Comparison of ENCODE assay signal across 9 cellular contexts in genomic region chr16:57984443-57985203, GRCh38. TPM values are rescaled to one million over a fixed set of nuclear protein-coding genes. Genes with fewer than 3 reads are reported as not detected.
DNase-seq lines count a peak whose midpoint lies in the region; ATAC-seq, FAIRE-seq and TF ChIP-seq lines count a peak whose summit lies in the region.
"Had no signal": no experiment of that assay in that cellular context is flagged by ENCODE, and none has a peak within 500 bp of the region (broad histone marks: within the 10 kb centered on the region; RNA-seq: fewer than 3 reads in every experiment).

No MANE protein-coding gene starts in this region.

- H3K23ac ChIP-seq in IMR-90 (ENCODE audit: low read depth, low read length) (no peak overlapping the region; the same call in 1 of the 2 replicates), H1 (ENCODE audit: insufficient read length) (no peak overlapping the region)

- ATAC-seq in IMR-90 (ENCODE audit: low read depth) (peak; percentile 92), memory B cell (ENCODE audit: low read depth) (peak; percentile 92), GM18519 (IDR thresholded peaks at IDR 0.05; ENCODE audit: low FRiP score, unreplicated experiment) (no peak)
- peak; percentile 98 for ATAC-seq in activated CD8-positive, alpha-beta T cell treated with anti-CD3 and anti-CD28 coated beads, Interleukin-2, amount 10 ng/mL, durations not matched to agents 7 days and 5 days

- no peaks in the 10 kb centered on the region; the same call in 1 of the 2 replicates for H4K20me1 ChIP-seq in IMR-90 (ENCODE audit: insufficient read depth, low read length)
- H4K20me1 ChIP-seq in H1 (replicated peaks in 1 of 2; ENCODE audit: control insufficient read depth in 1 of 2, insufficient read depth in 2 of 2, low read length in 2 of 2), result no peaks in the 10 kb centered on the region

- TF ChIP-seq RAD21 in IMR-90 (IDR thresholded peaks at IDR 0.05; ENCODE audit: low read length) (no peak), H1 (IDR thresholded peaks at IDR 0.05 in 1 of 2, conservative IDR thresholded peaks at IDR 0.05 in 1 of 2; ENCODE audit: low read depth in 2 of 2, low read length in 2 of 2) (no peak)

- H3K4me2 ChIP-seq in IMR-90 (ENCODE audit: low read depth, low read length), result peak overlapping the region; percentile 86
- peak overlapping the region; percentile 84 to 93 for H3K4me2 ChIP-seq in H1 (ENCODE audit: insufficient read depth in 1 of 2, low read depth in 2 of 2, low read length in 2 of 2)

- WGBS in IMR-90 (ENCODE audit: extremely low coverage in 2 of 2, insufficient read length in 1 of 2), 2 experiments, result 7% methylated on average over 40 of the region's 64 CpGs; no CpG with 5 or more reads in 1 of the 2 experiments
- 9% methylated on average over 49 of the region's 64 CpGs; no CpG with 5 or more reads in 1 of the 2 experiments for WGBS in H1 (ENCODE audit: extremely low coverage in 1 of 2, insufficient coverage in 1 of 2, insufficient read length in 1 of 2, insufficient replicate concordance in 2 of 2, low coverage in 1 of 2, low lambda C conversion rate in 2 of 2, missing lambda C conversion rate in 1 of 2), 2 experiments

- in situ Hi-C loops in IMR-90 (cut with MboI; ENCODE audit: low sequenced_read_pairs), result no loop called here

- POLR2A ChIA-PET in IMR-90 (lab: Charles Lee; ENCODE audit: unreplicated experiment), result no interaction called here
- POLR2A ChIA-PET in activated CD8-positive, alpha-beta T cell treated with anti-CD3 and anti-CD28 coated beads, Interleukin-2, amount 10 ng/mL, durations not matched to agents 7 days and 5 days (lab: Charles Lee), result no interaction called here
- POLR2A ChIA-PET in H1 (lab: Charles Lee; ENCODE audit: partially characterized antibody), result interaction anchor here (0.9 to 2.1 kb wide), 4 partner anchors 9 to 28 kb away, joined by 3 to 9 read pairs (median 4); no protein-coding TSS in a partner anchor

- no peak overlapping the region for H2BK12ac ChIP-seq in H1 (ENCODE audit: low read depth, low read length)

- no peaks in the 10 kb centered on the region for H3K36me3 ChIP-seq in IMR-90 (ENCODE audit: control insufficient read depth, insufficient read depth, low read length)
- H3K36me3 ChIP-seq in H1 (ENCODE audit: control insufficient read depth in 2 of 4, insufficient read depth in 4 of 4, low read length in 3 of 4), result no peaks in the 10 kb centered on the region

- H3K27me3 ChIP-seq in IMR-90 (ENCODE audit: control insufficient read depth, insufficient read depth, low read length) (peaks cover 45% of the 10 kb centered on the region), H1 (replicated peaks in 1 of 4; ENCODE audit: control insufficient read depth in 3 of 4, extremely low read depth in 1 of 4, insufficient read depth in 3 of 4, low read length in 3 of 4) (peaks cover 2 to 33% (median 19%) of the 10 kb centered on the region in 4 experiments)

- peak overlapping the region; percentile 39 for H3K27ac Mint-ChIP-seq in activated CD8-positive, alpha-beta T cell treated with anti-CD3 and anti-CD28 coated beads, Interleukin-2, amount 10 ng/mL, durations not matched to agents 7 days and 5 days
- no peak overlapping the region for H3K27ac Mint-ChIP-seq in memory B cell

- H3K79me1 ChIP-seq in IMR-90 (ENCODE audit: low read depth in 1 of 2, low read length in 2 of 2), result no peaks in the 10 kb centered on the region
- no peaks in the 10 kb centered on the region for H3K79me1 ChIP-seq in H1 (ENCODE audit: low read depth, low read length)

- H3K4me1 ChIP-seq in IMR-90 (ENCODE audit: control insufficient read depth, insufficient read depth, low read length), result peaks cover 2% of the 10 kb centered on the region; the same call in 1 of the 2 replicates
- peaks cover 0 to 11% (median 3%) of the 10 kb centered on the region in 4 experiments; a peak in 3 of 7 replicates for H3K4me1 ChIP-seq in H1 (replicated peaks in 1 of 4; ENCODE audit: control insufficient read depth in 3 of 4, insufficient read depth in 4 of 4, low read length in 3 of 4)

- TF ChIP-seq POLR2A in IMR-90 (IDR thresholded peaks at IDR 0.05; ENCODE audit: low read depth, low read length), result no peak
- TF ChIP-seq POLR2A in H1 (IDR thresholded peaks at IDR 0.05; ENCODE audit: control extremely low read depth in 1 of 2, low read depth in 2 of 2, low read length in 2 of 2), result no peak

- H2BK15ac ChIP-seq in IMR-90 (ENCODE audit: low read depth, low read length) (no peak overlapping the region), H1 (ENCODE audit: low read length) (peak overlapping the region; percentile 20; the same call in 1 of the 2 replicates)

- H3K4ac ChIP-seq in IMR-90 (ENCODE audit: low read depth, low read length), result no peak overlapping the region; the same call in 1 of the 2 replicates
- no peak overlapping the region for H3K4ac ChIP-seq in H1 (replicated peaks; ENCODE audit: insufficient read length, low read depth, low read length)

- H3K9me3 ChIP-seq in IMR-90 (ENCODE audit: control insufficient read depth, insufficient read depth, low read length) (no peaks in the 10 kb centered on the region), H1 (ENCODE audit: insufficient read depth in 2 of 2, low read depth in 1 of 2, low read length in 1 of 2) (no peaks in the 10 kb centered on the region)

- peak overlapping the region; percentile 82 for H3K4me3 Mint-ChIP-seq in activated CD8-positive, alpha-beta T cell treated with anti-CD3 and anti-CD28 coated beads, Interleukin-2, amount 10 ng/mL, durations not matched to agents 7 days and 5 days
- peak overlapping the region; percentile 86 for H3K4me3 Mint-ChIP-seq in memory B cell

- H2BK20ac ChIP-seq in IMR-90 (ENCODE audit: low read depth, low read length) (no peak overlapping the region), H1 (ENCODE audit: low read length) (no peak overlapping the region)

- H3K27me3 Mint-ChIP-seq in activated CD8-positive, alpha-beta T cell treated with anti-CD3 and anti-CD28 coated beads, Interleukin-2, amount 10 ng/mL, durations not matched to agents 7 days and 5 days (ENCODE audit: low read depth), result peaks cover 15% of the 10 kb centered on the region
- H3K27me3 Mint-ChIP-seq in memory B cell, result peaks cover 8% of the 10 kb centered on the region

- TF ChIP-seq EP300 in H1 (IDR thresholded peaks at IDR 0.05; ENCODE audit: borderline replicate concordance in 1 of 2, low read depth in 2 of 2, low read length in 2 of 2), result no peak

- BruUV-seq in IMR-90 (replicated peaks; lab: Mats Ljungman, UMichigan), result no TSS peak

- H2AK5ac ChIP-seq in IMR-90 (ENCODE audit: low read depth, low read length), result no peak overlapping the region; the same call in 1 of the 2 replicates
- no peak overlapping the region for H2AK5ac ChIP-seq in H1 (ENCODE audit: low read depth, low read length)

- H3K27ac ChIP-seq in IMR-90 (ENCODE audit: insufficient read depth, low read length), result no peak overlapping the region
- no peak overlapping the region for H3K27ac ChIP-seq in H1 (ENCODE audit: low read depth, low read length)
- H3K27ac ChIP-seq: C4-2B had no signal

- TF ChIP-seq CTCF in IMR-90 (conservative IDR thresholded peaks at IDR 0.05; ENCODE audit: low read depth, low read length) (no peak), H1 (IDR thresholded peaks at IDR 0.05; ENCODE audit: control extremely low read depth in 1 of 3, insufficient read depth in 1 of 3, low read depth in 1 of 3, low read length in 3 of 3) (no peak)

- peak; percentile 48 for DNase-seq in NCI-H748 (lab: John Stamatoyannopoulos, UW; ENCODE audit: unreplicated experiment)
- DNase-seq in NCI-H748 treated with DMSO at 0.1 percent for 48 hours (lab: John Stamatoyannopoulos, UW), result no peak
- peak; percentile 62 for DNase-seq in IMR-90
- peak; percentile 92 for DNase-seq in activated CD8-positive, alpha-beta T cell treated with anti-CD3 and anti-CD28 coated beads, Interleukin-2, amount 10 ng/mL, durations not matched to agents 7 days and 5 days
- DNase-seq in H1 (ENCODE audit: low read depth in 1 of 2, low spot score in 2 of 2), result peak; percentile 93 to 96
- peak; percentile 66 to 81 for DNase-seq in memory B cell (ENCODE audit: low spot score in 2 of 2)
- DNase-seq in stimulated activated CD8-positive, alpha-beta memory T cell treated with anti-CD3 and anti-CD28 coated beads, Interleukin-12 subunit alpha, Interleukin-12 subunit beta, amount 100 ng/mL, for 24 hours (ENCODE audit: extremely low read depth), result peak; percentile 79

- H2BK120ac ChIP-seq in IMR-90 (ENCODE audit: low read depth, low read length), result no peak overlapping the region
- no peak overlapping the region for H2BK120ac ChIP-seq in H1 (replicated peaks; ENCODE audit: low read depth, low read length)

- H3K9me1 ChIP-seq in IMR-90 (ENCODE audit: insufficient read depth, low read length), result no peaks in the 10 kb centered on the region

- H3K14ac ChIP-seq in IMR-90 (replicated peaks; ENCODE audit: low read depth, low read length) (peak overlapping the region; percentile 59; the same call in 1 of the 2 replicates), H1 (ENCODE audit: insufficient read length) (no peak overlapping the region)

- no peak overlapping the region for H3K18ac ChIP-seq in IMR-90 (ENCODE audit: low read depth, low read length)
- peak overlapping the region; percentile 60 for H3K18ac ChIP-seq in H1 (ENCODE audit: extremely low read depth, low read length)

- peak overlapping the region; percentile 87 for H2AK9ac ChIP-seq in IMR-90 (replicated peaks; ENCODE audit: low read depth, low read length, poor library complexity)

- H3K36me3 Mint-ChIP-seq in activated CD8-positive, alpha-beta T cell treated with anti-CD3 and anti-CD28 coated beads, Interleukin-2, amount 10 ng/mL, durations not matched to agents 7 days and 5 days (ENCODE audit: low read depth), result no peaks in the 10 kb centered on the region
- no peaks in the 10 kb centered on the region for H3K36me3 Mint-ChIP-seq in memory B cell

- peak overlapping the region; percentile 48 for H3K4me3 ChIP-seq in IMR-90 (ENCODE audit: insufficient read depth, low read depth, low read length)
- peak overlapping the region; percentile 60 to 80 (median 72) for H3K4me3 ChIP-seq in H1 (ENCODE audit: extremely low read depth in 1 of 4, insufficient read depth in 2 of 4, low read depth in 3 of 4, low read length in 4 of 4)

- H2AFZ ChIP-seq in IMR-90 (replicated peaks; ENCODE audit: low read length, poor library complexity) (peak overlapping the region; percentile 95), H1 (ENCODE audit: low read length) (peak overlapping the region; percentile 81; the same call in 1 of the 2 replicates)

- no peak for FAIRE-seq in H1 (lab: Jason Lieb, UNC)

- H3K9ac ChIP-seq in IMR-90 (ENCODE audit: low read depth, low read length), result peak overlapping the region; percentile 31; the same call in 1 of the 2 replicates
- peak overlapping the region in 2 of 4 experiments; percentile 34; a peak in 2 of 7 replicates for H3K9ac ChIP-seq in H1 (replicated peaks in 1 of 4; ENCODE audit: extremely low read depth in 1 of 4, low read depth in 3 of 4, low read length in 3 of 4)

- H3K9me3 Mint-ChIP-seq in activated CD8-positive, alpha-beta T cell treated with anti-CD3 and anti-CD28 coated beads, Interleukin-2, amount 10 ng/mL, durations not matched to agents 7 days and 5 days (ENCODE audit: insufficient read depth), result no peaks in the 10 kb centered on the region
- no peaks in the 10 kb centered on the region for H3K9me3 Mint-ChIP-seq in memory B cell

- no peaks in the 10 kb centered on the region for H3K79me2 ChIP-seq in H1 (ENCODE audit: control insufficient read depth in 1 of 2, insufficient read depth in 2 of 2, low read length in 2 of 2)

- H4K91ac ChIP-seq in IMR-90 (ENCODE audit: insufficient read depth, low read depth, low read length) (no peak overlapping the region; the same call in 1 of the 2 replicates), H1 (replicated peaks; ENCODE audit: insufficient read length, low read length) (no peak overlapping the region)

- CTCF ChIA-PET in IMR-90 (lab: Yijun Ruan, JAX) (no interaction called here), H1 (lab: Charles Lee; ENCODE audit: partially characterized antibody) (interaction anchor here (0.7 to 26.3 kb wide), 4 partner anchors 15 to 189 kb away, joined by 3 to 305 read pairs (median 3); partner anchors contain the start of gene ZNF319)
- CTCF ChIA-PET in activated CD8-positive, alpha-beta T cell treated with anti-CD3 and anti-CD28 coated beads, Interleukin-2, amount 10 ng/mL, durations not matched to agents 7 days and 5 days (lab: Charles Lee), result interaction anchor here (1.3 kb wide), 1 partner anchor 15 kb away, joined by 9 read pairs; no protein-coding TSS in a partner anchor

- H3K56ac ChIP-seq in IMR-90 (ENCODE audit: extremely low read depth, insufficient read depth, low read length) (no peak overlapping the region), H1 (replicated peaks; ENCODE audit: insufficient read length, low read depth, low read length) (no peak overlapping the region)

- intact Hi-C loops in IMR-90 (cut with micrococcal nuclease), result no loop called here

- H4K8ac ChIP-seq in IMR-90 (ENCODE audit: low read depth in 2 of 2, low read length in 2 of 2), result no peak overlapping the region; a peak in 2 of 4 replicates
- 0 out of 2 replicates have a peak overlapping the region, but pooled peaks have one; percentile 48 for H4K8ac ChIP-seq in H1 (ENCODE audit: extremely low read depth, insufficient read depth, low read length)

- H2BK5ac ChIP-seq in IMR-90 (ENCODE audit: low read depth, low read length, poor library complexity, severe bottlenecking) (no peak overlapping the region), H1 (ENCODE audit: low read depth, low read length) (no peak overlapping the region; the same call in 1 of the 2 replicates)

- dilution Hi-C loops in IMR-90 (cut with HindIII; ENCODE audit: low sequenced_read_pairs, unreplicated experiment), result no loop called here

- H3K4me1 Mint-ChIP-seq in activated CD8-positive, alpha-beta T cell treated with anti-CD3 and anti-CD28 coated beads, Interleukin-2, amount 10 ng/mL, durations not matched to agents 7 days and 5 days (ENCODE audit: low read depth), result peaks cover 11% of the 10 kb centered on the region
- no peaks in the 10 kb centered on the region for H3K4me1 Mint-ChIP-seq in memory B cell

- peaks cover 12% of the 10 kb centered on the region; the same call in 1 of the 2 replicates for H3K23me2 ChIP-seq in H1 (ENCODE audit: low read depth, low read length)

- H4K5ac ChIP-seq in IMR-90 (ENCODE audit: low read depth, low read length), result no peak overlapping the region
- no peak overlapping the region for H4K5ac ChIP-seq in H1 (ENCODE audit: insufficient read length, low read depth, low read length)

RNA-seq across cellular contexts. Expression of gene CNGB1, which starts 13.7 kb away (rescaled TPM):
- not detected in 2 replicates for total RNA-seq in IMR-90 (2012; rRNA removed)
- polyA plus RNA-seq in IMR-90 (2012; rRNA removed) (not detected in 2 replicates), H1 (2011; rRNA removed) (not detected in 2 replicates)
- not detected in 2 replicates for polyA plus RNA-seq in IMR-90 (2012; cell fraction: cytosol; rRNA removed)
- 0.01 TPM in 1 of 2 replicates, not detected in the other for polyA plus RNA-seq in IMR-90 (2012; cell fraction: nucleus; rRNA removed; ENCODE audit: low replicate concordance)
- not detected for total RNA-seq in activated CD8-positive, alpha-beta T cell treated with anti-CD3 and anti-CD28 coated beads, Interleukin-2, amount 10 ng/mL, durations not matched to agents 7 days and 5 days
- total RNA-seq in H1 (2021; fragmentation: NEBNext Ultra II Directional; extraction: Animal tissue kit (Norgen Biotek cat#: 25700)), result not detected in 2 replicates
- polyA plus RNA-seq in H1 (2011; cell fraction: cytosol; rRNA removed), result 0.09 TPM
- 0.03 TPM for polyA plus RNA-seq in H1 (2011; cell fraction: nucleus; rRNA removed)
- polyA plus RNA-seq in H1 (2012, experiment 1 of 2), result not detected in 4 replicates
- polyA plus RNA-seq in H1 (2012, experiment 2 of 2), result not detected
- under 0.01 TPM for polyA plus RNA-seq in H1 (2013, experiment 1 of 2)
- 0.02 TPM for polyA plus RNA-seq in H1 (2013, experiment 2 of 2)
- not detected in 2 replicates for polyA minus RNA-seq in H1 (2011; rRNA and poly(A)+ RNA removed)
- not detected for polyA minus RNA-seq in H1 (2011; cell fraction: cytosol; rRNA and poly(A)+ RNA removed)
- polyA minus RNA-seq in H1 (2011; cell fraction: nucleus; rRNA and poly(A)+ RNA removed), result not detected

RNA-seq across cellular contexts. Expression of gene ZNF319, which starts 15.8 kb away (rescaled TPM):
- total RNA-seq in IMR-90 (2012; rRNA removed), result 0.83 and 0.90 TPM in 2 replicates
- polyA plus RNA-seq in IMR-90 (2012; rRNA removed), result 6.3 TPM in 2 replicates
- 6.7 and 10.4 TPM in 2 replicates for polyA plus RNA-seq in IMR-90 (2012; cell fraction: cytosol; rRNA removed)
- 5.8 and 8.9 TPM in 2 replicates for polyA plus RNA-seq in IMR-90 (2012; cell fraction: nucleus; rRNA removed; ENCODE audit: low replicate concordance)
- 10 to 100 TPM; 16.6 to 17.0 TPM for total RNA-seq in activated CD8-positive, alpha-beta T cell treated with anti-CD3 and anti-CD28 coated beads, Interleukin-2, amount 10 ng/mL, durations not matched to agents 7 days and 5 days
- 5.0 and 5.5 TPM in 2 replicates for total RNA-seq in H1 (2021; fragmentation: NEBNext Ultra II Directional; extraction: Animal tissue kit (Norgen Biotek cat#: 25700))
- 3.3 and 5.5 TPM in 2 replicates for polyA plus RNA-seq in H1 (2011; rRNA removed)
- 3.2 TPM for polyA plus RNA-seq in H1 (2011; cell fraction: cytosol; rRNA removed)
- 6.8 TPM for polyA plus RNA-seq in H1 (2011; cell fraction: nucleus; rRNA removed)
- 2.8 to 3.7 TPM (median 3.5 TPM) in 4 replicates for polyA plus RNA-seq in H1 (2012, experiment 1 of 2)
- polyA plus RNA-seq in H1 (2012, experiment 2 of 2), result 3.1 TPM
- polyA plus RNA-seq in H1 (2013, experiment 1 of 2), result 4.2 TPM
- 4.9 TPM for polyA plus RNA-seq in H1 (2013, experiment 2 of 2)
- 5.2 and 6.1 TPM in 2 replicates for polyA minus RNA-seq in H1 (2011; rRNA and poly(A)+ RNA removed)
- polyA minus RNA-seq in H1 (2011; cell fraction: cytosol; rRNA and poly(A)+ RNA removed), result 5.2 TPM
- polyA minus RNA-seq in H1 (2011; cell fraction: nucleus; rRNA and poly(A)+ RNA removed), result 6.0 TPM

RNA-seq across cellular contexts. Expression of gene USB1, which starts 16.6 kb away (rescaled TPM):
- total RNA-seq in IMR-90 (2012; rRNA removed), result 23.1 and 45.9 TPM in 2 replicates
- polyA plus RNA-seq in IMR-90 (2012; rRNA removed) (94.9 and 96.8 TPM in 2 replicates), H1 (2011; rRNA removed) (75.9 and 81.0 TPM in 2 replicates)
- 126 and 158 TPM in 2 replicates for polyA plus RNA-seq in IMR-90 (2012; cell fraction: cytosol; rRNA removed)
- polyA plus RNA-seq in IMR-90 (2012; cell fraction: nucleus; rRNA removed; ENCODE audit: low replicate concordance), result 32.4 and 62.6 TPM in 2 replicates
- 10 to 100 TPM; 67.0 to 68.6 TPM for total RNA-seq in activated CD8-positive, alpha-beta T cell treated with anti-CD3 and anti-CD28 coated beads, Interleukin-2, amount 10 ng/mL, durations not matched to agents 7 days and 5 days
- total RNA-seq in H1 (2021; fragmentation: NEBNext Ultra II Directional; extraction: Animal tissue kit (Norgen Biotek cat#: 25700)), result 65.4 and 72.9 TPM in 2 replicates
- 70.6 TPM for polyA plus RNA-seq in H1 (2011; cell fraction: cytosol; rRNA removed)
- polyA plus RNA-seq in H1 (2011; cell fraction: nucleus; rRNA removed), result 50.0 TPM
- polyA plus RNA-seq in H1 (2012, experiment 1 of 2), result 66.1 to 74.2 TPM (median 69.6 TPM) in 4 replicates
- polyA plus RNA-seq in H1 (2012, experiment 2 of 2), result 55.9 TPM
- polyA plus RNA-seq in H1 (2013, experiment 1 of 2), result 47.0 TPM
- polyA plus RNA-seq in H1 (2013, experiment 2 of 2), result 48.2 TPM
- 59.7 and 77.6 TPM in 2 replicates for polyA minus RNA-seq in H1 (2011; rRNA and poly(A)+ RNA removed)
- polyA minus RNA-seq in H1 (2011; cell fraction: cytosol; rRNA and poly(A)+ RNA removed), result 85.1 TPM
- polyA minus RNA-seq in H1 (2011; cell fraction: nucleus; rRNA and poly(A)+ RNA removed), result 41.5 TPM

RNA-seq across cellular contexts. Expression of gene MMP15, which starts 40.9 kb away (rescaled TPM):
- total RNA-seq in IMR-90 (2012; rRNA removed), result 0.18 and 0.28 TPM in 2 replicates
- polyA plus RNA-seq in IMR-90 (2012; rRNA removed) (0.56 and 0.69 TPM in 2 replicates), H1 (2011; rRNA removed) (38.5 and 64.8 TPM in 2 replicates)
- polyA plus RNA-seq in IMR-90 (2012; cell fraction: cytosol; rRNA removed), result 0.69 and 1.1 TPM in 2 replicates
- polyA plus RNA-seq in IMR-90 (2012; cell fraction: nucleus; rRNA removed; ENCODE audit: low replicate concordance), result 0.24 and 0.62 TPM in 2 replicates
- under 1 TPM; 0.50 to 0.61 TPM for total RNA-seq in activated CD8-positive, alpha-beta T cell treated with anti-CD3 and anti-CD28 coated beads, Interleukin-2, amount 10 ng/mL, durations not matched to agents 7 days and 5 days
- 42.2 and 44.0 TPM in 2 replicates for total RNA-seq in H1 (2021; fragmentation: NEBNext Ultra II Directional; extraction: Animal tissue kit (Norgen Biotek cat#: 25700))
- polyA plus RNA-seq in H1 (2011; cell fraction: cytosol; rRNA removed), result 34.8 TPM
- 47.7 TPM for polyA plus RNA-seq in H1 (2011; cell fraction: nucleus; rRNA removed)
- 21.6 to 36.4 TPM (median 33.6 TPM) in 4 replicates for polyA plus RNA-seq in H1 (2012, experiment 1 of 2)
- polyA plus RNA-seq in H1 (2012, experiment 2 of 2), result 33.8 TPM
- polyA plus RNA-seq in H1 (2013, experiment 1 of 2), result 50.5 TPM
- 46.8 TPM for polyA plus RNA-seq in H1 (2013, experiment 2 of 2)
- polyA minus RNA-seq in H1 (2011; rRNA and poly(A)+ RNA removed), result 17.8 and 18.2 TPM in 2 replicates
- 39.2 TPM for polyA minus RNA-seq in H1 (2011; cell fraction: cytosol; rRNA and poly(A)+ RNA removed)
- 20.9 TPM for polyA minus RNA-seq in H1 (2011; cell fraction: nucleus; rRNA and poly(A)+ RNA removed)
